ENCODE assay signal across 21 cellular contexts in genomic region chr6:44390158-44390683, GRCh38. TPM values are rescaled to one million over a fixed set of nuclear protein-coding genes. Genes with fewer than 3 reads are reported as not detected.
DNase-seq lines count a peak whose midpoint lies in the region; ATAC-seq, FAIRE-seq and TF ChIP-seq lines count a peak whose summit lies in the region.
"Had no signal": no experiment of that assay in that cellular context is flagged by ENCODE, and none has a peak within 500 bp of the region (broad histone marks: within the 10 kb centered on the region; RNA-seq: fewer than 3 reads in every experiment).

No MANE protein-coding gene starts in this region.

- no peaks in the 10 kb centered on the region for H3K27me3 Mint-ChIP-seq in activated T-cell treated with anti-CD3 and anti-CD28 coated beads, Interleukin-2, amount 50 U/mL, for 4 hours (ENCODE audit: low read depth)
- peaks cover 2% of the 10 kb centered on the region for H3K27me3 Mint-ChIP-seq in neural progenitor cell (ENCODE audit: insufficient read depth, low read depth)
- no peaks in the 10 kb centered on the region for H3K27me3 Mint-ChIP-seq in activated T-helper 1 cell treated with anti-CD3 and anti-CD28 coated beads, Interleukin-12 subunit alpha, Interleukin-12 subunit beta, Interleukin-2, Interleukin-4 antibody, amounts not matched to agents 30 ng/mL and 10 ng/mL and 1 ng/mL, durations not matched to agents 14 hours and 24 hours and 36 hours (ENCODE audit: insufficient read depth)

- CTCF ChIA-PET in K562 (lab: Yijun Ruan, JAX; ENCODE audit: low intra/inter-chr PET ratio) = no interaction called here

- H4K20me1 ChIP-seq in K562 (replicated peaks; ENCODE audit: control insufficient read depth, insufficient read depth, low read length) (peaks cover 24% of the 10 kb centered on the region), neural progenitor cell (ENCODE audit: low read depth) (peaks cover 34% of the 10 kb centered on the region)

- H3K9me3 Mint-ChIP-seq in activated T-cell treated with anti-CD3 and anti-CD28 coated beads, Interleukin-2, amount 50 U/mL, for 4 hours = no peaks in the 10 kb centered on the region
- H3K9me3 Mint-ChIP-seq in neural progenitor cell = no peaks in the 10 kb centered on the region
- H3K9me3 Mint-ChIP-seq in activated T-helper 1 cell treated with anti-CD3 and anti-CD28 coated beads, Interleukin-12 subunit alpha, Interleukin-12 subunit beta, Interleukin-2, Interleukin-4 antibody, amounts not matched to agents 30 ng/mL and 10 ng/mL and 1 ng/mL, durations not matched to agents 14 hours and 24 hours and 36 hours = no peaks in the 10 kb centered on the region
- H3K9me3 Mint-ChIP-seq: HFFc6 had no signal

- H3K27me3 ChIP-seq in K562 (ENCODE audit: control insufficient read depth in 2 of 2, insufficient read depth in 2 of 2, low read length in 2 of 2) (no peaks in the 10 kb centered on the region), neural progenitor cell (no peaks in the 10 kb centered on the region)

- intact Hi-C loops in K562 (cut with micrococcal nuclease) = no loop called here
- intact Hi-C loops in activated T-helper 1 cell treated with anti-CD3 and anti-CD28 coated beads, Interleukin-12 subunit alpha, Interleukin-12 subunit beta, Interleukin-2, Interleukin-4 antibody, amounts not matched to agents 30 ng/mL and 10 ng/mL and 1 ng/mL, durations not matched to agents 14 hours and 24 hours and 36 hours (cut with micrococcal nuclease) = no loop called here

- BruUV-seq in K562 (replicated peaks; lab: Mats Ljungman, UMichigan) = no TSS peak

- H3K4me1 ChIP-seq in K562 (replicated peaks in 1 of 2; ENCODE audit: control insufficient read depth in 2 of 2, insufficient read depth in 2 of 2, low read length in 2 of 2) = peaks cover 3 to 26% of the 10 kb centered on the region in 2 experiments; a peak in 4 of 5 replicates
- peaks cover 11% of the 10 kb centered on the region for H3K4me1 ChIP-seq in neural progenitor cell

- H3K9ac ChIP-seq in K562 (ENCODE audit: insufficient read depth in 1 of 2, low read depth in 2 of 2, low read length in 2 of 2) = no peak overlapping the region
- H3K9ac ChIP-seq in neural progenitor cell = no peak overlapping the region

- H3K36me3 ChIP-seq in K562 (ENCODE audit: control insufficient read depth, insufficient read depth, low read length) (peaks cover 59% of the 10 kb centered on the region), neural progenitor cell (peaks cover 15% of the 10 kb centered on the region)

- H3K9me1 ChIP-seq in K562 (ENCODE audit: control insufficient read depth, insufficient read depth, low read length) = no peaks in the 10 kb centered on the region

- H3K27ac Mint-ChIP-seq in neural progenitor cell = no peak overlapping the region
- no peak overlapping the region for H3K27ac Mint-ChIP-seq in activated T-helper 1 cell treated with anti-CD3 and anti-CD28 coated beads, Interleukin-12 subunit alpha, Interleukin-12 subunit beta, Interleukin-2, Interleukin-4 antibody, amounts not matched to agents 30 ng/mL and 10 ng/mL and 1 ng/mL, durations not matched to agents 14 hours and 24 hours and 36 hours
- H3K27ac Mint-ChIP-seq: HFFc6 had no signal

- H3F3A ChIP-seq in neural progenitor cell (ENCODE audit: low read depth) = peaks cover 13% of the 10 kb centered on the region

- peak overlapping the region; percentile 97 for H3K4me3 ChIP-seq in NB4 (ENCODE audit: low read depth, low read length)
- no peak overlapping the region for H3K4me3 ChIP-seq in K562
- no peak overlapping the region for H3K4me3 ChIP-seq in neural progenitor cell

- H3K27ac ChIP-seq in K562 (ENCODE audit: extremely low read depth, low read depth, low read length) = no peak overlapping the region
- H3K27ac ChIP-seq in neural progenitor cell = no peak overlapping the region

- in situ Hi-C loops in K562 (cut with MboI) = no loop called here

- TF ChIP-seq POLR2A in NB4 (IDR thresholded peaks at IDR 0.05; ENCODE audit: extremely low read depth, insufficient read length) (no peak), K562 (conservative IDR thresholded peaks at IDR 0.05) (no peak)

- H3K9me3 ChIP-seq in K562 (replicated peaks; ENCODE audit: control insufficient read depth, insufficient read depth, low read depth, low read length) (no peaks in the 10 kb centered on the region), neural progenitor cell (ENCODE audit: low read depth) (no peaks in the 10 kb centered on the region)
- H3K9me3 ChIP-seq: Caco-2 had no signal

- 78% methylated on average over 1 of the region's 1 CpG for WGBS in K562 (ENCODE audit: insufficient coverage, low coverage, missing lambda C conversion rate)

- 0 out of 2 replicates have a peak overlapping the region, but pooled peaks have one; percentile 2 for H3K4me2 ChIP-seq in K562 (ENCODE audit: insufficient read depth, low read length)
- peak overlapping the region; percentile 97 for H3K4me2 ChIP-seq in neural progenitor cell

- ATAC-seq in activated T-cell treated with anti-CD3 and anti-CD28 coated beads, Interleukin-2, amount 50 U/mL, for 4 hours = no peak
- ATAC-seq in K562 = no peak
- ATAC-seq: sciatic nerve had no signal

- no peak for FAIRE-seq in K562 (lab: Jason Lieb, UNC)
- FAIRE-seq: HTR-8/SVneo had no signal

- peak overlapping the region; percentile 5 for H3K4me3 Mint-ChIP-seq in activated T-cell treated with anti-CD3 and anti-CD28 coated beads, Interleukin-2, amount 50 U/mL, for 4 hours
- no peak overlapping the region for H3K4me3 Mint-ChIP-seq in neural progenitor cell
- H3K4me3 Mint-ChIP-seq in activated T-helper 1 cell treated with anti-CD3 and anti-CD28 coated beads, Interleukin-12 subunit alpha, Interleukin-12 subunit beta, Interleukin-2, Interleukin-4 antibody, amounts not matched to agents 30 ng/mL and 10 ng/mL and 1 ng/mL, durations not matched to agents 14 hours and 24 hours and 36 hours = no peak overlapping the region

- H3K79me2 ChIP-seq in K562 (ENCODE audit: control insufficient read depth, insufficient read depth, low read length) (peaks cover 38% of the 10 kb centered on the region), neural progenitor cell (ENCODE audit: low read depth) (peaks cover 60% of the 10 kb centered on the region)

- H2AFZ ChIP-seq in K562 (ENCODE audit: low read depth, low read length) = no peak overlapping the region
- H2AFZ ChIP-seq in neural progenitor cell (replicated peaks) = no peak overlapping the region

- no peak for TF ChIP-seq CTCF in NB4 (IDR thresholded peaks at IDR 0.05; ENCODE audit: low read depth, low read length)
- no peak for TF ChIP-seq CTCF in K562 (IDR thresholded peaks at IDR 0.05 in 2 of 3, conservative IDR thresholded peaks at IDR 0.05 in 1 of 3; ENCODE audit: insufficient read depth in 2 of 3, low read depth in 1 of 3, low read length in 3 of 3)
- no peak for TF ChIP-seq CTCF in neural progenitor cell (IDR thresholded peaks at IDR 0.05)

- POLR2A ChIA-PET in K562 (lab: Yijun Ruan, JAX) = interaction anchor here (1.1 to 2.0 kb wide), 3 partner anchors 14 to 50 kb away, joined by 3 to 4 read pairs (median 4); no protein-coding TSS in a partner anchor

- H3K36me3 Mint-ChIP-seq in activated T-cell treated with anti-CD3 and anti-CD28 coated beads, Interleukin-2, amount 50 U/mL, for 4 hours (ENCODE audit: insufficient read depth) = peaks cover 34% of the 10 kb centered on the region
- peaks cover 34% of the 10 kb centered on the region for H3K36me3 Mint-ChIP-seq in neural progenitor cell
- H3K36me3 Mint-ChIP-seq in activated T-helper 1 cell treated with anti-CD3 and anti-CD28 coated beads, Interleukin-12 subunit alpha, Interleukin-12 subunit beta, Interleukin-2, Interleukin-4 antibody, amounts not matched to agents 30 ng/mL and 10 ng/mL and 1 ng/mL, durations not matched to agents 14 hours and 24 hours and 36 hours (ENCODE audit: low read depth) = peaks cover 45% of the 10 kb centered on the region

- TF ChIP-seq RAD21 in K562 (CRISPR knock-in tag; conservative IDR thresholded peaks at IDR 0.05 in 1 of 2, IDR thresholded peaks at IDR 0.05 in 1 of 2) = no peak

- TF ChIP-seq EP300 in K562 (IDR thresholded peaks at IDR 0.05; ENCODE audit: low read length) = no peak

- peaks cover 41% of the 10 kb centered on the region for H3K4me1 Mint-ChIP-seq in activated T-cell treated with anti-CD3 and anti-CD28 coated beads, Interleukin-2, amount 50 U/mL, for 4 hours (ENCODE audit: low read depth)
- peaks cover 32% of the 10 kb centered on the region for H3K4me1 Mint-ChIP-seq in neural progenitor cell
- peaks cover 40% of the 10 kb centered on the region for H3K4me1 Mint-ChIP-seq in activated T-helper 1 cell treated with anti-CD3 and anti-CD28 coated beads, Interleukin-12 subunit alpha, Interleukin-12 subunit beta, Interleukin-2, Interleukin-4 antibody, amounts not matched to agents 30 ng/mL and 10 ng/mL and 1 ng/mL, durations not matched to agents 14 hours and 24 hours and 36 hours (ENCODE audit: low read depth)

- DNase-seq in activated T-cell treated with anti-CD3 and anti-CD28 coated beads, Interleukin-2, amount 50 U/mL, for 4 hours = no peak
- DNase-seq in activated T-cell treated with anti-CD3 and anti-CD28 coated beads, Interleukin-2, amount 50 U/mL, for 1 hour = no peak
- DNase-seq in NB4 (ENCODE audit: low read depth) (no peak), K562 (ENCODE audit: extremely low read depth in 1 of 4, low spot score in 3 of 4) (peak in 1 of 4 experiments; percentile 24), neural progenitor cell (ENCODE audit: low spot score) (no peak), T-helper 9 cell (no peak)
- DNase-seq in stimulated activated CD4-positive, alpha-beta T cell treated with anti-CD3 and anti-CD28 coated beads, Interleukin-4, amount 100 ng/mL, for 4 hours = no peak
- no peak for DNase-seq in activated T-helper 1 cell treated with anti-CD3 and anti-CD28 coated beads, Interleukin-12 subunit alpha, Interleukin-12 subunit beta, Interleukin-2, Interleukin-4 antibody, amounts not matched to agents 30 ng/mL and 10 ng/mL and 1 ng/mL, durations not matched to agents 14 hours and 24 hours and 36 hours (ENCODE audit: low spot score)
- DNase-seq: aorta; Caco-2; HFFc6; kidney glomerular epithelial cell; NCI-H1694; NK-92 treated with Interleukin-12 subunit alpha and Interleukin-12 subunit beta, amount 100 ng/mL, for 24 hours; T-helper 1 cell had no signal

RNA-seq across cellular contexts. Expression of gene CDC5L, which starts 2.7 kb away (rescaled TPM):
- total RNA-seq in activated T-cell treated with anti-CD3 and anti-CD28 coated beads, Interleukin-2, amount 50 U/mL, for 4 hours = 10 to 100 TPM; 23.5 to 24.5 (median 23.9) TPM
- 9.6 and 23.7 TPM in 2 replicates for total RNA-seq in K562 (2011; cell fraction: chromatin; rRNA removed; ENCODE audit: low replicate concordance)
- total RNA-seq in K562 (2011; cell fraction: nucleolus; rRNA removed) = 7.2 and 7.6 TPM in 2 replicates
- 11.3 and 12.1 TPM in 2 replicates for total RNA-seq in K562 (2011; cell fraction: nucleoplasm; rRNA removed)
- total RNA-seq in K562 (2014; rRNA removed) (26.0 and 26.4 TPM in 2 replicates), K562 (2014; rRNA removed; fragmentation: Illumina TruSeq; extraction: Trizol) (42.6 and 51.3 TPM in 2 replicates), K562 (2015; rRNA removed; fragmentation: Illumina TruSeq; extraction: Trizol) (40.5 and 44.2 TPM in 2 replicates), K562 (2021) (28.6 and 29.9 TPM in 2 replicates), neural progenitor cell (ENCODE audit: low replicate concordance) (37.9 and 53.6 TPM in 2 replicates)
- polyA plus RNA-seq in K562 (2011; rRNA removed) (21.3 and 31.3 TPM in 2 replicates), K562 (2014; fragmentation: Illumina TruSeq; extraction: Trizol) (29.4 and 33.9 TPM in 2 replicates), K562 (2014; fragmentation: Nextera tagmentation; extraction: Ambion mirVana) (10 to 100 TPM; 23.5 to 30.8 TPM), K562 (2014; rRNA removed) (20.4 and 22.3 TPM in 2 replicates)
- 7.9 and 9.8 TPM in 2 replicates for polyA plus RNA-seq in K562 (2011; cell fraction: cytosol; rRNA removed)
- polyA plus RNA-seq in K562 (2011; cell fraction: nucleus; rRNA removed) = 6.9 and 8.7 TPM in 2 replicates
- polyA plus RNA-seq in K562 (2012) = 18.2 and 20.2 TPM in 2 replicates
- 41.8 and 42.8 TPM in 2 replicates for polyA minus RNA-seq in K562 (2011; rRNA and poly(A)+ RNA removed)
- 14.1 and 17.6 TPM in 2 replicates for polyA minus RNA-seq in K562 (2011; cell fraction: cytosol; rRNA and poly(A)+ RNA removed)
- 11.4 and 22.5 TPM in 2 replicates for polyA minus RNA-seq in K562 (2011; cell fraction: nucleus; rRNA and poly(A)+ RNA removed)
- total RNA-seq in activated T-helper 1 cell treated with anti-CD3 and anti-CD28 coated beads, Interleukin-12 subunit alpha, Interleukin-12 subunit beta, Interleukin-2, Interleukin-4 antibody, amounts not matched to agents 30 ng/mL and 10 ng/mL and 1 ng/mL, durations not matched to agents 14 hours and 24 hours and 36 hours = 28.1 and 28.4 TPM in 2 replicates

RNA-seq across cellular contexts. Expression of gene SPATS1, which starts 47.8 kb away (rescaled TPM):
- total RNA-seq in activated T-cell treated with anti-CD3 and anti-CD28 coated beads, Interleukin-2, amount 50 U/mL, for 4 hours = not detected
- total RNA-seq in K562 (2011; cell fraction: chromatin; rRNA removed; ENCODE audit: low replicate concordance) = not detected in 2 replicates
- not detected in 2 replicates for total RNA-seq in K562 (2011; cell fraction: nucleolus; rRNA removed)
- total RNA-seq in K562 (2011; cell fraction: nucleoplasm; rRNA removed) = not detected in 2 replicates
- total RNA-seq in K562 (2014; rRNA removed) (not detected in 2 replicates), K562 (2014; rRNA removed; fragmentation: Illumina TruSeq; extraction: Trizol) (not detected in 2 replicates), K562 (2015; rRNA removed; fragmentation: Illumina TruSeq; extraction: Trizol) (not detected in 2 replicates), K562 (2021) (not detected in 2 replicates), neural progenitor cell (ENCODE audit: low replicate concordance) (0.25 TPM in 1 of 2 replicates, not detected in the other)
- polyA plus RNA-seq in K562 (2011; rRNA removed) (not detected in 2 replicates), K562 (2014; fragmentation: Illumina TruSeq; extraction: Trizol) (not detected in 2 replicates), K562 (2014; fragmentation: Nextera tagmentation; extraction: Ambion mirVana) (not detected), K562 (2014; rRNA removed) (not detected in 2 replicates)
- polyA plus RNA-seq in K562 (2011; cell fraction: cytosol; rRNA removed) = not detected in 2 replicates
- not detected in 2 replicates for polyA plus RNA-seq in K562 (2011; cell fraction: nucleus; rRNA removed)
- polyA plus RNA-seq in K562 (2012) = not detected in 2 replicates
- not detected in 2 replicates for polyA minus RNA-seq in K562 (2011; rRNA and poly(A)+ RNA removed)
- not detected in 2 replicates for polyA minus RNA-seq in K562 (2011; cell fraction: cytosol; rRNA and poly(A)+ RNA removed)
- not detected in 2 replicates for polyA minus RNA-seq in K562 (2011; cell fraction: nucleus; rRNA and poly(A)+ RNA removed)
- not detected in 2 replicates for total RNA-seq in activated T-helper 1 cell treated with anti-CD3 and anti-CD28 coated beads, Interleukin-12 subunit alpha, Interleukin-12 subunit beta, Interleukin-2, Interleukin-4 antibody, amounts not matched to agents 30 ng/mL and 10 ng/mL and 1 ng/mL, durations not matched to agents 14 hours and 24 hours and 36 hours
- total RNA-seq: aorta, Caco-2, chondrocyte, fibroblast of villous mesenchyme, HFFc6, MCF 10A, sciatic nerve, subcutaneous adipose tissue had no signal
- polyA plus RNA-seq: aorta had no signal
